8 cellular contexts compared by ENCODE assay signal in genomic region chr2:72150157-72150960, GRCh38. TPM values are rescaled to one million over a fixed set of nuclear protein-coding genes. Genes with fewer than 3 reads are reported as not detected.
DNase-seq lines count a peak whose midpoint lies in the region; ATAC-seq and TF ChIP-seq lines count a peak whose summit lies in the region.

No MANE protein-coding gene starts in this region.

- H3K4me1 ChIP-seq in gastroesophageal sphincter (peaks cover 0 to 52% (median 40%) of the 10 kb centered on the region in 3 donors), osteoblast (ENCODE audit: insufficient read depth, low read length) (peaks cover 15% of the 10 kb centered on the region), tibial artery (peaks cover 0 to 47% (median 43%) of the 10 kb centered on the region in 4 donors)

- ATAC-seq in gastroesophageal sphincter = peak; percentile 76

- H2AFZ ChIP-seq in osteoblast (ENCODE audit: low read length) = peak overlapping the region; percentile 63

- 4 to 8% methylated on average over 7 to 22 of the region's 28 CpGs for WGBS in gastroesophageal sphincter (ENCODE audit: low coverage in 1 of 2), 2 donors

- H3K36me3 ChIP-seq in gastroesophageal sphincter (no peaks in the 10 kb centered on the region), osteoblast (ENCODE audit: insufficient read depth, low read length) (no peaks in the 10 kb centered on the region), tibial artery (no peaks in the 10 kb centered on the region)

- H3K9me3 ChIP-seq in gastroesophageal sphincter (no peaks in the 10 kb centered on the region), osteoblast (ENCODE audit: low read depth, low read length) (no peaks in the 10 kb centered on the region), tibial artery (no peaks in the 10 kb centered on the region)

- no peak for TF ChIP-seq EP300 in gastroesophageal sphincter (IDR thresholded peaks at IDR 0.05)

- intact Hi-C loops in tibial artery (cut with DNase I; ENCODE audit: low total_unique reads) = loop anchor here (2.0 to 10.0 kb wide), 4 partner anchors 348 to 603 kb away; no protein-coding TSS in a partner anchor

- DNase-seq in DMS53 (lab: John Stamatoyannopoulos, UW) = peak; percentile 96
- DNase-seq in H4 (ENCODE audit: low spot score) = peak; percentile 79
- peak; percentile 81 for DNase-seq in LoVo (ENCODE audit: low spot score)
- DNase-seq in SHP77 treated with DMSO at 0.1 percent for 48 hours (lab: John Stamatoyannopoulos, UW) = peak; percentile 45
- peak; percentile 59 for DNase-seq in activated naive CD4-positive, alpha-beta T cell treated with Interleukin-2 at 50 U/mL for 16 hours
- peak; percentile 100 for DNase-seq in osteoblast (ENCODE audit: insufficient read length, low spot score, missing footprints)
- peak; percentile 81 to 87 for DNase-seq in tibial artery

- H3K4me2 ChIP-seq in osteoblast (ENCODE audit: insufficient read depth, low read length) = peak overlapping the region; percentile 78

- no peaks in the 10 kb centered on the region for H4K20me1 ChIP-seq in osteoblast (ENCODE audit: insufficient read depth, low read length)

- H3K79me2 ChIP-seq in osteoblast (ENCODE audit: insufficient read depth, low read length) = no peaks in the 10 kb centered on the region

- H3K4me3 ChIP-seq in gastroesophageal sphincter (peak overlapping the region in 1 of 2 donors; percentile 57), osteoblast (ENCODE audit: insufficient read depth, low read length) (peak overlapping the region; percentile 52), tibial artery (peak overlapping the region; percentile 52 to 58)

- H3K27ac ChIP-seq in gastroesophageal sphincter (no peak overlapping the region), osteoblast (ENCODE audit: low read depth, low read length) (no peak overlapping the region), tibial artery (no peak overlapping the region)

- H3K27me3 ChIP-seq in gastroesophageal sphincter = peaks cover 96% of the 10 kb centered on the region
- H3K27me3 ChIP-seq in osteoblast (ENCODE audit: insufficient read depth, low read length) = peaks cover 76% of the 10 kb centered on the region
- H3K27me3 ChIP-seq in tibial artery = peaks cover 0 to 73% of the 10 kb centered on the region in 2 donors

- TF ChIP-seq CTCF in gastroesophageal sphincter (IDR thresholded peaks at IDR 0.05) (peak in 3 of 4 experiments; percentile 92 to 95 (median 94)), osteoblast (IDR thresholded peaks at IDR 0.05; ENCODE audit: extremely low read depth, low read depth, low read length) (peak; percentile 78), tibial artery (IDR thresholded peaks at IDR 0.05) (peak; percentile 89 to 91)

- no peak for TF ChIP-seq POLR2A in gastroesophageal sphincter (IDR thresholded peaks at IDR 0.05)

RNA-seq across cellular contexts. Expression of gene CYP26B1, which starts 2.7 kb away (rescaled TPM):
- 1.5 and 1.7 TPM in 2 replicates for total RNA-seq in H4 (2014; rRNA removed; shearing (Covaris generic))
- total RNA-seq in gastroesophageal sphincter (1 to 10 TPM in 2 of 4 donors, under 1 TPM in 2; 0.47 to 4.0 (median 1.4) TPM), osteoblast (under 0.01 TPM in 2 replicates)

Comparison
In these comparisons a context has a peak if more than half of its experiments do, and no peak if none do; other contexts are left out.
1. DNase-seq: peak in every context shown above with its lines; median percentile 100 in osteoblast; 96 in DMS53; 84 in tibial artery; 81 in LoVo; 79 in H4; 59 in activated naive CD4-positive, alpha-beta T cell treated with Interleukin-2 at 50 U/mL for 16 hours; 45 in SHP77 treated with DMSO at 0.1 percent for 48 hours.